ENCODE assay signal across 16 cellular contexts in genomic region chr1:223708651-223709268, GRCh38. TPM values are rescaled to one million over a fixed set of nuclear protein-coding genes. Genes with fewer than 3 reads are reported as not detected.
DNase-seq lines count a peak whose midpoint lies in the region; ATAC-seq and TF ChIP-seq lines count a peak whose summit lies in the region.
"Had no signal": no experiment of that assay in that cellular context is flagged by ENCODE, and none has a peak within 500 bp of the region (broad histone marks: within the 10 kb centered on the region; RNA-seq: fewer than 3 reads in every experiment).

No MANE protein-coding gene starts in this region.

- peak; percentile 35 for DNase-seq in activated CD8-positive, alpha-beta memory T cell treated with anti-CD3 and anti-CD28 coated beads for 24 hours
- no peak for DNase-seq in activated CD8-positive, alpha-beta memory T cell treated with anti-CD3 and anti-CD28 coated beads, Interleukin-2, amount 50 U/mL, for 4 hours
- DNase-seq in PC-9 (no peak), epithelial cell of prostate (ENCODE audit: low read depth, low spot score) (no peak), suprapubic skin (ENCODE audit: low spot score in 2 of 2) (peak in 1 of 2 donors; percentile 7), OCI-M2 (lab: John Stamatoyannopoulos, UW; ENCODE audit: unreplicated experiment) (no peak), sigmoid colon (no peak)
- DNase-seq in activated naive CD8-positive, alpha-beta T cell treated with anti-CD3 and anti-CD28 coated beads, Interleukin-2, amount 50 U/mL, for 24 hours = no peak
- DNase-seq: activated T-cell treated with anti-CD3 and anti-CD28 coated beads, Interleukin-2, amount 50 U/mL, for 1 hour; aorta; effector memory CD4-positive, alpha-beta T cell; glutamatergic neuron; kidney glomerular epithelial cell; naive thymus-derived CD8-positive, alpha-beta T cell; SIG-M5; testis had no signal

- H3K27me3 ChIP-seq in PC-9 (ENCODE audit: insufficient read depth, low read depth) (no peaks in the 10 kb centered on the region), suprapubic skin (no peaks in the 10 kb centered on the region), sigmoid colon (no peaks in the 10 kb centered on the region)
- H3K27me3 ChIP-seq: testis had no signal

- H3K4me3 Mint-ChIP-seq in activated naive CD8-positive, alpha-beta T cell treated with anti-CD3 and anti-CD28 coated beads, Interleukin-2, amount 50 U/mL, for 24 hours = no peak overlapping the region

- peaks cover 74% of the 10 kb centered on the region for H3F3A ChIP-seq in PC-9 (ENCODE audit: insufficient read depth, low read depth)

- 92% methylated on average over 3 of the region's 3 CpGs for WGBS in suprapubic skin
- WGBS in sigmoid colon, 2 donors = 96 to 97% methylated on average over 3 of the region's 3 CpGs

- peaks cover 2% of the 10 kb centered on the region for H3K27me3 Mint-ChIP-seq in activated naive CD8-positive, alpha-beta T cell treated with anti-CD3 and anti-CD28 coated beads, Interleukin-2, amount 50 U/mL, for 24 hours

- no peak for TF ChIP-seq EP300 in suprapubic skin (IDR thresholded peaks at IDR 0.05)
- no peak for TF ChIP-seq EP300 in sigmoid colon (IDR thresholded peaks at IDR 0.05)

- peaks cover 48% of the 10 kb centered on the region for H3K4me1 Mint-ChIP-seq in activated naive CD8-positive, alpha-beta T cell treated with anti-CD3 and anti-CD28 coated beads, Interleukin-2, amount 50 U/mL, for 24 hours

- no peak for TF ChIP-seq POLR2A in suprapubic skin (IDR thresholded peaks at IDR 0.05)
- no peak for TF ChIP-seq POLR2A in sigmoid colon (IDR thresholded peaks at IDR 0.05)

- no peaks in the 10 kb centered on the region for H3K9me3 Mint-ChIP-seq in activated naive CD8-positive, alpha-beta T cell treated with anti-CD3 and anti-CD28 coated beads, Interleukin-2, amount 50 U/mL, for 24 hours
- H3K9me3 Mint-ChIP-seq: naive thymus-derived CD8-positive, alpha-beta T cell had no signal

- intact Hi-C loops in PC-9 (cut with micrococcal nuclease; ENCODE audit: unreplicated experiment) = loop anchor here (10.0 kb wide), 3 partner anchors 196 to 1216 kb away; partner anchors contain the start of gene DNAH14
- intact Hi-C loops in sigmoid colon (cut with DNase I) = no loop called here

- H2AFZ ChIP-seq in PC-9 = no peak overlapping the region

- H3K4me3 ChIP-seq in PC-9 = peak overlapping the region; percentile 45; the same call in 1 of the 2 replicates
- H3K4me3 ChIP-seq in suprapubic skin = no peak overlapping the region
- no peak overlapping the region for H3K4me3 ChIP-seq in sigmoid colon
- H3K4me3 ChIP-seq: testis had no signal

- H4K20me1 ChIP-seq in PC-9 (ENCODE audit: insufficient read depth) = no peaks in the 10 kb centered on the region

- peaks cover 47% of the 10 kb centered on the region for H3K79me2 ChIP-seq in PC-9 (ENCODE audit: low read depth)

- H3K4me1 ChIP-seq in PC-9 (replicated peaks; ENCODE audit: insufficient read depth) = peaks cover 81% of the 10 kb centered on the region
- peaks cover 52% of the 10 kb centered on the region for H3K4me1 ChIP-seq in suprapubic skin
- H3K4me1 ChIP-seq in sigmoid colon = peaks cover 0 to 52% (median 41%) of the 10 kb centered on the region in 4 donors

- no peaks in the 10 kb centered on the region for H3K36me3 Mint-ChIP-seq in activated naive CD8-positive, alpha-beta T cell treated with anti-CD3 and anti-CD28 coated beads, Interleukin-2, amount 50 U/mL, for 24 hours (ENCODE audit: low read depth)
- H3K36me3 Mint-ChIP-seq: naive thymus-derived CD8-positive, alpha-beta T cell had no signal

- H3K27ac Mint-ChIP-seq in activated naive CD8-positive, alpha-beta T cell treated with anti-CD3 and anti-CD28 coated beads, Interleukin-2, amount 50 U/mL, for 24 hours = no peak overlapping the region

- no peaks in the 10 kb centered on the region for H3K9me3 ChIP-seq in PC-9 (ENCODE audit: insufficient read depth, low read depth)
- no peaks in the 10 kb centered on the region for H3K9me3 ChIP-seq in suprapubic skin
- no peaks in the 10 kb centered on the region for H3K9me3 ChIP-seq in sigmoid colon
- H3K9me3 ChIP-seq: testis had no signal

- ATAC-seq in activated naive CD8-positive, alpha-beta T cell treated with anti-CD3 and anti-CD28 coated beads, Interleukin-2, amount 50 U/mL, for 24 hours = no peak
- ATAC-seq: naive thymus-derived CD8-positive, alpha-beta T cell had no signal

- TF ChIP-seq CTCF in PC-9 (conservative IDR thresholded peaks at IDR 0.05) (no peak), suprapubic skin (IDR thresholded peaks at IDR 0.05) (no peak), sigmoid colon (IDR thresholded peaks at IDR 0.05) (no peak)

- no peaks in the 10 kb centered on the region for H3K36me3 ChIP-seq in PC-9 (ENCODE audit: low read depth)
- no peaks in the 10 kb centered on the region for H3K36me3 ChIP-seq in suprapubic skin
- H3K36me3 ChIP-seq in sigmoid colon = no peaks in the 10 kb centered on the region

- POLR2A ChIA-PET in PC-9 (lab: Charles Lee; ENCODE audit: unreplicated experiment) = interaction anchor here (0.6 to 2.5 kb wide), 2 partner anchors 10 to 43 kb away, joined by 4 to 11 read pairs; no protein-coding TSS in a partner anchor

- H3K27ac ChIP-seq in PC-9 = peak overlapping the region; percentile 96
- peak overlapping the region; percentile 97 for H3K27ac ChIP-seq in epithelial cell of prostate
- H3K27ac ChIP-seq in suprapubic skin = peak overlapping the region; percentile 95
- H3K27ac ChIP-seq in sigmoid colon = peak overlapping the region in 2 of 4 donors; percentile 82 to 84

- CTCF ChIA-PET in PC-9 (lab: Charles Lee) = interaction anchor here (0.7 to 1.3 kb wide), 3 partner anchors 10 to 622 kb away, joined by 3 to 5 read pairs (median 3); no protein-coding TSS in a partner anchor

- peak overlapping the region; percentile 87 for H3K4me2 ChIP-seq in PC-9

- no peaks in the 10 kb centered on the region for H3K9me2 ChIP-seq in PC-9 (ENCODE audit: insufficient read depth)

- BruUV-seq in PC-9 (replicated peaks; lab: Mats Ljungman, UMichigan) = no TSS peak

RNA-seq across cellular contexts. Expression of gene CAPN2, which starts 3.6 kb away (rescaled TPM):
- 376 and 459 TPM in 2 replicates for total RNA-seq in PC-9 (2021)
- total RNA-seq in suprapubic skin = 10 to 100 TPM; 33.6 to 87.6 (median 44.0) TPM
- total RNA-seq in sigmoid colon = 100 to 1,000 TPM in 1 of 4 donors, 10 to 100 TPM in 3; 67.3 to 154 (median 73.6) TPM
- 100 to 1,000 TPM; 135 to 266 (median 158) TPM for polyA plus RNA-seq in sigmoid colon

RNA-seq across cellular contexts. Expression of gene CAPN8, which starts 43.3 kb away (rescaled TPM):
- total RNA-seq in PC-9 (2021) (85.6 and 94.7 TPM in 2 replicates), suprapubic skin (1 to 10 TPM; 1.5 to 3.9 (median 2.7) TPM), sigmoid colon (1 to 10 TPM in 1 of 4 donors, not detected in 3; 1.1 TPM)
- polyA plus RNA-seq in sigmoid colon = 10 to 100 TPM; 21.6 to 67.6 (median 63.8) TPM

Comparison
In these comparisons a context has a peak if more than half of its experiments do, and no peak if none do; other contexts are left out.
1. RNA of gene CAPN8, which starts 43.3 kb away (total RNA-seq): 85.6 to 94.7 TPM in PC-9; 1.5 to 3.9 TPM in suprapubic skin and 1.1 TPM in sigmoid colon; every median in the first group is over 10 times any median in the second.